In genomic region chr17:29930399-29931010, GRCh38 we compare ENCODE assay signal across 8 cellular contexts. TPM values are rescaled to one million over a fixed set of nuclear protein-coding genes. Genes with fewer than 3 reads are reported as not detected.
DNase-seq lines count a peak whose midpoint lies in the region; ATAC-seq and TF ChIP-seq lines count a peak whose summit lies in the region.

No MANE protein-coding gene starts in this region.

- H3K9me3 ChIP-seq in esophagus muscularis mucosa (no peaks in the 10 kb centered on the region), neuronal stem cell (replicated peaks in 1 of 2; ENCODE audit: control insufficient read depth in 2 of 2, insufficient read depth in 1 of 2, low read depth in 1 of 2, low read length in 2 of 2) (no peaks in the 10 kb centered on the region)

- peak overlapping the region; percentile 88 to 95 (median 92) for H3K27ac ChIP-seq in esophagus muscularis mucosa (replicated peaks in 1 of 4)
- H3K27ac ChIP-seq in neuronal stem cell (replicated peaks; ENCODE audit: low read length): peak overlapping the region; percentile 80

- H3K4me1 ChIP-seq in esophagus muscularis mucosa: peaks cover 27 to 35% (median 31%) of the 10 kb centered on the region in 4 donors
- peaks cover 3 to 13% of the 10 kb centered on the region in 2 donors for H3K4me1 ChIP-seq in neuronal stem cell (ENCODE audit: control insufficient read depth in 2 of 2, insufficient read depth in 1 of 2, low read depth in 1 of 2, low read length in 2 of 2)

- no peak overlapping the region for H2BK15ac ChIP-seq in neuronal stem cell (ENCODE audit: low read length)

- H4K8ac ChIP-seq in neuronal stem cell (ENCODE audit: low read depth, low read length): no peak overlapping the region

- intact Hi-C loops in esophagus muscularis mucosa (cut with DNase I): loop anchor here (1.0 kb wide), 1 partner anchor 123 kb away; no protein-coding TSS in a partner anchor

- WGBS in esophagus muscularis mucosa: under 1% methylated on average over 20 of the region's 20 CpGs
- no CpG with 5 or more reads among the region's 20 CpGs for WGBS in neuronal stem cell (ENCODE audit: extremely low coverage in 2 of 2, insufficient read length in 2 of 2, insufficient replicate concordance in 1 of 2), 2 donors

- H2BK12ac ChIP-seq in neuronal stem cell (ENCODE audit: low read length): no peak overlapping the region

- DNase-seq in activated effector memory CD4-positive, alpha-beta T cell treated with Interleukin-2 at 50 U/mL for 16 hours: peak; percentile 1
- DNase-seq in activated effector memory CD4-positive, alpha-beta T cell treated with anti-CD3 and anti-CD28 coated beads, Interleukin-2, amount 50 U/mL, for 16 hours: no peak
- DNase-seq in OCI-M1 (lab: John Stamatoyannopoulos, UW) (peak; percentile 67), esophagus muscularis mucosa (ENCODE audit: extremely low spot score) (no peak), neuronal stem cell (ENCODE audit: low spot score) (peak; percentile 57), ecto neural progenitor cell (ENCODE audit: low spot score) (no peak), T-helper 1 cell (no peak)

- peak overlapping the region; percentile 80 for H3K4me2 ChIP-seq in neuronal stem cell (ENCODE audit: insufficient read depth, low read length, poor library complexity, severe bottlenecking)

- H3K4ac ChIP-seq in neuronal stem cell (ENCODE audit: low read length): no peak overlapping the region

- peak overlapping the region; percentile 97 for H2AFZ ChIP-seq in neuronal stem cell (ENCODE audit: low read length)

- no peak overlapping the region for H3K14ac ChIP-seq in neuronal stem cell (ENCODE audit: low read length)

- H2AK5ac ChIP-seq in neuronal stem cell (ENCODE audit: low read depth, low read length): no peak overlapping the region

- H4K91ac ChIP-seq in neuronal stem cell (ENCODE audit: low read depth, low read length, poor library complexity): no peak overlapping the region

- H2BK5ac ChIP-seq in neuronal stem cell (ENCODE audit: low read length): peak overlapping the region; percentile 96

- no peak for TF ChIP-seq CTCF in esophagus muscularis mucosa (IDR thresholded peaks at IDR 0.05)

- H3K18ac ChIP-seq in neuronal stem cell (ENCODE audit: low read length): peak overlapping the region; percentile 60

- H3K23ac ChIP-seq in neuronal stem cell (ENCODE audit: low read depth, low read length, poor library complexity): peak overlapping the region; percentile 95

- no peaks in the 10 kb centered on the region for H3K79me1 ChIP-seq in neuronal stem cell (ENCODE audit: low read depth, low read length)

- no peaks in the 10 kb centered on the region for H3K36me3 ChIP-seq in esophagus muscularis mucosa
- no peaks in the 10 kb centered on the region for H3K36me3 ChIP-seq in neuronal stem cell (replicated peaks in 1 of 2; ENCODE audit: control insufficient read depth in 2 of 2, insufficient read depth in 2 of 2, low read length in 2 of 2)

- no peak for ATAC-seq in GM19324 (IDR thresholded peaks at IDR 0.05; ENCODE audit: low FRiP score, unreplicated experiment)

- no peak for TF ChIP-seq POLR2A in esophagus muscularis mucosa (IDR thresholded peaks at IDR 0.05; ENCODE audit: low read depth)

- H3K4me3 ChIP-seq in esophagus muscularis mucosa: peak overlapping the region; percentile 68 to 97 (median 86)
- peak overlapping the region; percentile 74 to 94 for H3K4me3 ChIP-seq in neuronal stem cell (ENCODE audit: low read length in 2 of 2)

- no peak overlapping the region for H3K9ac ChIP-seq in neuronal stem cell (ENCODE audit: low read depth, low read length, poor library complexity)

- TF ChIP-seq EP300 in esophagus muscularis mucosa (IDR thresholded peaks at IDR 0.05): no peak

- no peak overlapping the region for H2BK120ac ChIP-seq in neuronal stem cell (ENCODE audit: low read depth, low read length)

- H3K27me3 ChIP-seq in esophagus muscularis mucosa (no peaks in the 10 kb centered on the region), neuronal stem cell (ENCODE audit: control insufficient read depth in 3 of 3, insufficient read depth in 3 of 3, low read depth in 1 of 3, low read length in 3 of 3) (peaks cover 0 to 3% (median 0%) of the 10 kb centered on the region in 3 experiments)

RNA-seq across cellular contexts. Expression of gene SSH2, which starts 0.5 kb away (rescaled TPM):
- 10 to 100 TPM; 20.7 to 31.1 (median 23.1) TPM for total RNA-seq in esophagus muscularis mucosa
- 11.4 TPM for polyA plus RNA-seq in neuronal stem cell (2013, experiment 1 of 2)
- polyA plus RNA-seq in neuronal stem cell (2013, experiment 2 of 2): 11.9 TPM

RNA-seq across cellular contexts. Expression of gene EFCAB5, which starts 10.9 kb away (rescaled TPM):
- total RNA-seq in esophagus muscularis mucosa: under 1 TPM in 2 of 4 donors, not detected in 2; 0.17 to 0.78 TPM
- polyA plus RNA-seq in neuronal stem cell (2013, experiment 1 of 2): 0.28 TPM
- 0.29 TPM for polyA plus RNA-seq in neuronal stem cell (2013, experiment 2 of 2)

Comparison
In these comparisons a context has a peak if more than half of its experiments do, and no peak if none do; other contexts are left out.
1. DNase-seq: peak in activated effector memory CD4-positive, alpha-beta T cell treated with Interleukin-2 at 50 U/mL for 16 hours (single experiment), OCI-M1 (single experiment) and neuronal stem cell (single experiment); none in activated effector memory CD4-positive, alpha-beta T cell treated with anti-CD3 and anti-CD28 coated beads, Interleukin-2, amount 50 U/mL, for 16 hours (single experiment), esophagus muscularis mucosa (single experiment), ecto neural progenitor cell (single experiment) and T-helper 1 cell (0 of 5).